Comparison of ENCODE assay signal across 1 cellular context in the genomic region with DNA sequence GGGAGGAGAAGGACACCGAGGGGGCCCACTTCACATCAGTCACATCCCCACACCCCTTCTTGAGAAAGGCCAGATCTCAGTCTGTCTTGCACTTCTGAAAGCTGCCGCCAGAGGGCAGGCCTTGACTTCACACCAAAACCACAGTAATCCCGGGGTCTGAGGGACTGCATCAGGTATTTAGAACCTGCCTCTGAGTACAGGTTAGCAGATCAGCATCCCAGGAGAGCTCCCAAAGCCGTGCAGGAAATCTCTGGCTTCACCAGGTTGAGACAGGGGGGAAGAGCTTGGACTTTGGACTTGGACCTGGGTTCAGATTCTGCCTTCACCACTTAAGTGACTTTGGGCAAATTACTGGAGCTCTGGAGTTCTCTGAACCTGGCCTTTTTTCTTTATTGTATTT.
A peak's percentile ranks its signal among the peaks of the same experiment; 100 is the strongest.
TF ChIP-seq lines count a peak whose summit lies in the region.

No MANE protein-coding gene starts in this region.

TF ChIP-seq in K562, 482 proteins besides CTCF, POLR2A, EP300 and RAD21 (continued from another document):
- TF ChIP-seq, protein P1, sequence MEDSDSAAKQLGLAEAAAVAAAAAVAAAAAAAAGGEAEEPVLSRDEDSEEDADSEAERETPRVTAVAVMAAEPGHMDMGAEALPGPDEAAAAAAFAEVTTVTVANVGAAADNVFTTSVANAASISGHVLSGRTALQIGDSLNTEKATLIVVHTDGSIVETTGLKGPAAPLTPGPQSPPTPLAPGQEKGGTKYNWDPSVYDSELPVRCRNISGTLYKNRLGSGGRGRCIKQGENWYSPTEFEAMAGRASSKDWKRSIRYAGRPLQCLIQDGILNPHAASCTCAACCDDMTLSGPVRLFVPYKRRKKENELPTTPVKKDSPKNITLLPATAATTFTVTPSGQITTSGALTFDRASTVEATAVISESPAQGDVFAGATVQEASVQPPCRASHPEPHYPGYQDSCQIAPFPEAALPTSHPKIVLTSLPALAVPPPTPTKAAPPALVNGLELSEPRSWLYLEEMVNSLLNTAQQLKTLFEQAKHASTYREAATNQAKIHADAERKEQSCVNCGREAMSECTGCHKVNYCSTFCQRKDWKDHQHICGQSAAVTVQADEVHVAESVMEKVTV (CRISPR knock-in tag; IDR thresholded peaks at IDR 0.05): peak; percentile 74
- TF ChIP-seq XRCC5 (IDR thresholded peaks at IDR 0.05; ENCODE audit: low read depth, low read length): peak; percentile 82; the same call in 1 of the 2 replicates
- TF ChIP-seq ATF7 (IDR thresholded peaks at IDR 0.05): peak; percentile 24; the same call in 1 of the 2 replicates
- TF ChIP-seq, protein P2, sequence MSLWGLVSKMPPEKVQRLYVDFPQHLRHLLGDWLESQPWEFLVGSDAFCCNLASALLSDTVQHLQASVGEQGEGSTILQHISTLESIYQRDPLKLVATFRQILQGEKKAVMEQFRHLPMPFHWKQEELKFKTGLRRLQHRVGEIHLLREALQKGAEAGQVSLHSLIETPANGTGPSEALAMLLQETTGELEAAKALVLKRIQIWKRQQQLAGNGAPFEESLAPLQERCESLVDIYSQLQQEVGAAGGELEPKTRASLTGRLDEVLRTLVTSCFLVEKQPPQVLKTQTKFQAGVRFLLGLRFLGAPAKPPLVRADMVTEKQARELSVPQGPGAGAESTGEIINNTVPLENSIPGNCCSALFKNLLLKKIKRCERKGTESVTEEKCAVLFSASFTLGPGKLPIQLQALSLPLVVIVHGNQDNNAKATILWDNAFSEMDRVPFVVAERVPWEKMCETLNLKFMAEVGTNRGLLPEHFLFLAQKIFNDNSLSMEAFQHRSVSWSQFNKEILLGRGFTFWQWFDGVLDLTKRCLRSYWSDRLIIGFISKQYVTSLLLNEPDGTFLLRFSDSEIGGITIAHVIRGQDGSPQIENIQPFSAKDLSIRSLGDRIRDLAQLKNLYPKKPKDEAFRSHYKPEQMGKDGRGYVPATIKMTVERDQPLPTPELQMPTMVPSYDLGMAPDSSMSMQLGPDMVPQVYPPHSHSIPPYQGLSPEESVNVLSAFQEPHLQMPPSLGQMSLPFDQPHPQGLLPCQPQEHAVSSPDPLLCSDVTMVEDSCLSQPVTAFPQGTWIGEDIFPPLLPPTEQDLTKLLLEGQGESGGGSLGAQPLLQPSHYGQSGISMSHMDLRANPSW (CRISPR knock-in tag; IDR thresholded peaks at IDR 0.05): no peak
- peak; percentile 93 for TF ChIP-seq SMC3 (conservative IDR thresholded peaks at IDR 0.05; ENCODE audit: insufficient read depth, low read depth, low read length)
- peak in 1 of 2 experiments; percentile 49; a peak in 1 of 3 replicates for TF ChIP-seq CBX3 (IDR thresholded peaks at IDR 0.05; ENCODE audit: borderline replicate concordance in 1 of 2, low read length in 2 of 2)
- TF ChIP-seq L3MBTL2 (IDR thresholded peaks at IDR 0.05): no peak
- TF ChIP-seq ZNF263 (CRISPR knock-in tag; IDR thresholded peaks at IDR 0.05; ENCODE audit: borderline replicate concordance): peak; percentile 49; the same call in 1 of the 2 replicates
- peak; percentile 68; the same call in 1 of the 2 replicates for TF ChIP-seq STAG1 (CRISPR knock-in tag; IDR thresholded peaks at IDR 0.05; ENCODE audit: borderline replicate concordance)
- peak; percentile 86 for TF ChIP-seq CC2D1A (IDR thresholded peaks at IDR 0.05)
- TF ChIP-seq KLF16 (IDR thresholded peaks at IDR 0.05): peak; percentile 47; the same call in 1 of the 2 replicates
- TF ChIP-seq PHB2 (IDR thresholded peaks at IDR 0.05; ENCODE audit: low read depth): no peak
- peak; percentile 61; the same call in 1 of the 2 replicates for TF ChIP-seq ARID2 (IDR thresholded peaks at IDR 0.05)
- TF ChIP-seq ZNF384 (IDR thresholded peaks at IDR 0.05; ENCODE audit: low read depth, low read length): 0 out of 2 replicates have a peak, but pooled peaks have one; percentile 45
- TF ChIP-seq, protein P3, sequence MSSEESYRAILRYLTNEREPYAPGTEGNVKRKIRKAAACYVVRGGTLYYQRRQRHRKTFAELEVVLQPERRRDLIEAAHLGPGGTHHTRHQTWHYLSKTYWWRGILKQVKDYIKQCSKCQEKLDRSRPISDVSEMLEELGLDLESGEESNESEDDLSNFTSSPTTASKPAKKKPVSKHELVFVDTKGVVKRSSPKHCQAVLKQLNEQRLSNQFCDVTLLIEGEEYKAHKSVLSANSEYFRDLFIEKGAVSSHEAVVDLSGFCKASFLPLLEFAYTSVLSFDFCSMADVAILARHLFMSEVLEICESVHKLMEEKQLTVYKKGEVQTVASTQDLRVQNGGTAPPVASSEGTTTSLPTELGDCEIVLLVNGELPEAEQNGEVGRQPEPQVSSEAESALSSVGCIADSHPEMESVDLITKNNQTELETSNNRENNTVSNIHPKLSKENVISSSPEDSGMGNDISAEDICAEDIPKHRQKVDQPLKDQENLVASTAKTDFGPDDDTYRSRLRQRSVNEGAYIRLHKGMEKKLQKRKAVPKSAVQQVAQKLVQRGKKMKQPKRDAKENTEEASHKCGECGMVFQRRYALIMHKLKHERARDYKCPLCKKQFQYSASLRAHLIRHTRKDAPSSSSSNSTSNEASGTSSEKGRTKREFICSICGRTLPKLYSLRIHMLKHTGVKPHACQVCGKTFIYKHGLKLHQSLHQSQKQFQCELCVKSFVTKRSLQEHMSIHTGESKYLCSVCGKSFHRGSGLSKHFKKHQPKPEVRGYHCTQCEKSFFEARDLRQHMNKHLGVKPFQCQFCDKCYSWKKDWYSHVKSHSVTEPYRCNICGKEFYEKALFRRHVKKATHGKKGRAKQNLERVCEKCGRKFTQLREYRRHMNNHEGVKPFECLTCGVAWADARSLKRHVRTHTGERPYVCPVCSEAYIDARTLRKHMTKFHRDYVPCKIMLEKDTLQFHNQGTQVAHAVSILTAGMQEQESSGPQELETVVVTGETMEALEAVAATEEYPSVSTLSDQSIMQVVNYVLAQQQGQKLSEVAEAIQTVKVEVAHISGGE (CRISPR knock-in tag; IDR thresholded peaks at IDR 0.05): no peak
- no peak for TF ChIP-seq FOXK2 (conservative IDR thresholded peaks at IDR 0.05 in 1 of 2, IDR thresholded peaks at IDR 0.05 in 1 of 2; ENCODE audit: low read depth in 2 of 2)
- 0 out of 2 replicates have a peak, but pooled peaks have one; percentile 36 for TF ChIP-seq CBFB (CRISPR knock-in tag; IDR thresholded peaks at IDR 0.05)
- TF ChIP-seq, protein P4, sequence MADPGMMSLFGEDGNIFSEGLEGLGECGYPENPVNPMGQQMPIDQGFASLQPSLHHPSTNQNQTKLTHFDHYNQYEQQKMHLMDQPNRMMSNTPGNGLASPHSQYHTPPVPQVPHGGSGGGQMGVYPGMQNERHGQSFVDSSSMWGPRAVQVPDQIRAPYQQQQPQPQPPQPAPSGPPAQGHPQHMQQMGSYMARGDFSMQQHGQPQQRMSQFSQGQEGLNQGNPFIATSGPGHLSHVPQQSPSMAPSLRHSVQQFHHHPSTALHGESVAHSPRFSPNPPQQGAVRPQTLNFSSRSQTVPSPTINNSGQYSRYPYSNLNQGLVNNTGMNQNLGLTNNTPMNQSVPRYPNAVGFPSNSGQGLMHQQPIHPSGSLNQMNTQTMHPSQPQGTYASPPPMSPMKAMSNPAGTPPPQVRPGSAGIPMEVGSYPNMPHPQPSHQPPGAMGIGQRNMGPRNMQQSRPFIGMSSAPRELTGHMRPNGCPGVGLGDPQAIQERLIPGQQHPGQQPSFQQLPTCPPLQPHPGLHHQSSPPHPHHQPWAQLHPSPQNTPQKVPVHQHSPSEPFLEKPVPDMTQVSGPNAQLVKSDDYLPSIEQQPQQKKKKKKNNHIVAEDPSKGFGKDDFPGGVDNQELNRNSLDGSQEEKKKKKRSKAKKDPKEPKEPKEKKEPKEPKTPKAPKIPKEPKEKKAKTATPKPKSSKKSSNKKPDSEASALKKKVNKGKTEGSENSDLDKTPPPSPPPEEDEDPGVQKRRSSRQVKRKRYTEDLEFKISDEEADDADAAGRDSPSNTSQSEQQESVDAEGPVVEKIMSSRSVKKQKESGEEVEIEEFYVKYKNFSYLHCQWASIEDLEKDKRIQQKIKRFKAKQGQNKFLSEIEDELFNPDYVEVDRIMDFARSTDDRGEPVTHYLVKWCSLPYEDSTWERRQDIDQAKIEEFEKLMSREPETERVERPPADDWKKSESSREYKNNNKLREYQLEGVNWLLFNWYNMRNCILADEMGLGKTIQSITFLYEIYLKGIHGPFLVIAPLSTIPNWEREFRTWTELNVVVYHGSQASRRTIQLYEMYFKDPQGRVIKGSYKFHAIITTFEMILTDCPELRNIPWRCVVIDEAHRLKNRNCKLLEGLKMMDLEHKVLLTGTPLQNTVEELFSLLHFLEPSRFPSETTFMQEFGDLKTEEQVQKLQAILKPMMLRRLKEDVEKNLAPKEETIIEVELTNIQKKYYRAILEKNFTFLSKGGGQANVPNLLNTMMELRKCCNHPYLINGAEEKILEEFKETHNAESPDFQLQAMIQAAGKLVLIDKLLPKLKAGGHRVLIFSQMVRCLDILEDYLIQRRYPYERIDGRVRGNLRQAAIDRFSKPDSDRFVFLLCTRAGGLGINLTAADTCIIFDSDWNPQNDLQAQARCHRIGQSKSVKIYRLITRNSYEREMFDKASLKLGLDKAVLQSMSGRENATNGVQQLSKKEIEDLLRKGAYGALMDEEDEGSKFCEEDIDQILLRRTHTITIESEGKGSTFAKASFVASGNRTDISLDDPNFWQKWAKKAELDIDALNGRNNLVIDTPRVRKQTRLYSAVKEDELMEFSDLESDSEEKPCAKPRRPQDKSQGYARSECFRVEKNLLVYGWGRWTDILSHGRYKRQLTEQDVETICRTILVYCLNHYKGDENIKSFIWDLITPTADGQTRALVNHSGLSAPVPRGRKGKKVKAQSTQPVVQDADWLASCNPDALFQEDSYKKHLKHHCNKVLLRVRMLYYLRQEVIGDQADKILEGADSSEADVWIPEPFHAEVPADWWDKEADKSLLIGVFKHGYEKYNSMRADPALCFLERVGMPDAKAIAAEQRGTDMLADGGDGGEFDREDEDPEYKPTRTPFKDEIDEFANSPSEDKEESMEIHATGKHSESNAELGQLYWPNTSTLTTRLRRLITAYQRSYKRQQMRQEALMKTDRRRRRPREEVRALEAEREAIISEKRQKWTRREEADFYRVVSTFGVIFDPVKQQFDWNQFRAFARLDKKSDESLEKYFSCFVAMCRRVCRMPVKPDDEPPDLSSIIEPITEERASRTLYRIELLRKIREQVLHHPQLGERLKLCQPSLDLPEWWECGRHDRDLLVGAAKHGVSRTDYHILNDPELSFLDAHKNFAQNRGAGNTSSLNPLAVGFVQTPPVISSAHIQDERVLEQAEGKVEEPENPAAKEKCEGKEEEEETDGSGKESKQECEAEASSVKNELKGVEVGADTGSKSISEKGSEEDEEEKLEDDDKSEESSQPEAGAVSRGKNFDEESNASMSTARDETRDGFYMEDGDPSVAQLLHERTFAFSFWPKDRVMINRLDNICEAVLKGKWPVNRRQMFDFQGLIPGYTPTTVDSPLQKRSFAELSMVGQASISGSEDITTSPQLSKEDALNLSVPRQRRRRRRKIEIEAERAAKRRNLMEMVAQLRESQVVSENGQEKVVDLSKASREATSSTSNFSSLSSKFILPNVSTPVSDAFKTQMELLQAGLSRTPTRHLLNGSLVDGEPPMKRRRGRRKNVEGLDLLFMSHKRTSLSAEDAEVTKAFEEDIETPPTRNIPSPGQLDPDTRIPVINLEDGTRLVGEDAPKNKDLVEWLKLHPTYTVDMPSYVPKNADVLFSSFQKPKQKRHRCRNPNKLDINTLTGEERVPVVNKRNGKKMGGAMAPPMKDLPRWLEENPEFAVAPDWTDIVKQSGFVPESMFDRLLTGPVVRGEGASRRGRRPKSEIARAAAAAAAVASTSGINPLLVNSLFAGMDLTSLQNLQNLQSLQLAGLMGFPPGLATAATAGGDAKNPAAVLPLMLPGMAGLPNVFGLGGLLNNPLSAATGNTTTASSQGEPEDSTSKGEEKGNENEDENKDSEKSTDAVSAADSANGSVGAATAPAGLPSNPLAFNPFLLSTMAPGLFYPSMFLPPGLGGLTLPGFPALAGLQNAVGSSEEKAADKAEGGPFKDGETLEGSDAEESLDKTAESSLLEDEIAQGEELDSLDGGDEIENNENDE (IDR thresholded peaks at IDR 0.05; ENCODE audit: low read depth, low read length): no peak
- TF ChIP-seq TEAD4 (IDR thresholded peaks at IDR 0.05; ENCODE audit: low read length): 0 out of 2 replicates have a peak, but pooled peaks have one; percentile 11
- no peak for TF ChIP-seq TEAD4 (CRISPR knock-in tag; IDR thresholded peaks at IDR 0.05; ENCODE audit: borderline replicate concordance)
- no peak for TF ChIP-seq ZNF764 (CRISPR knock-in tag; IDR thresholded peaks at IDR 0.05; ENCODE audit: low read depth)
- no peak for TF ChIP-seq ZBTB8A (IDR thresholded peaks at IDR 0.05; ENCODE audit: partially characterized antibody)
- no peak for TF ChIP-seq ZNF507 (tag; conservative IDR thresholded peaks at IDR 0.05)
- no peak for TF ChIP-seq NR2F6 (CRISPR knock-in tag; IDR thresholded peaks at IDR 0.05)
- TF ChIP-seq ZNF165 (CRISPR knock-in tag; IDR thresholded peaks at IDR 0.05; ENCODE audit: borderline replicate concordance): no peak
- peak; percentile 26; the same call in 1 of the 2 replicates for TF ChIP-seq RAD51 (IDR thresholded peaks at IDR 0.05; ENCODE audit: borderline replicate concordance, low read depth)
- TF ChIP-seq PTTG1 (tag; IDR thresholded peaks at IDR 0.05; ENCODE audit: low read depth): no peak
